31 cellular contexts compared by ENCODE assay signal in genomic region chr3:99145031-99145430, GRCh38.
"Had no signal": no experiment of that assay in that cellular context is flagged by ENCODE, and none has a peak within 500 bp of the region (broad histone marks: within the 10 kb centered on the region; RNA-seq: fewer than 3 reads in every experiment).

No MANE protein-coding gene starts in this region.

- H3K9me3 ChIP-seq: esophagus squamous epithelium, mucosa of descending colon, neutrophil, pancreas, testis, tibial artery, upper lobe of left lung, uterus had no signal

- H3K36me3 Mint-ChIP-seq: mesothelial cell of epicardium; naive B cell; natural killer cell treated with Interleukin-12 subunit alpha and Interleukin-12 subunit beta and Interleukin-15 and Interleukin-18, amount 100 ng/mL, for 72 hours; stimulated activated effector memory CD8-positive, alpha-beta T cell treated with anti-CD3 and anti-CD28 coated beads, Interleukin-12 subunit alpha, Interleukin-12 subunit beta, amount 100 ng/mL, for 72 hours had no signal

- H3K4me2 ChIP-seq: smooth muscle cell had no signal

- H3K36me3 ChIP-seq: esophagus squamous epithelium, neutrophil, pancreas, tibial artery, upper lobe of left lung, uterus had no signal

- H3K4me3 ChIP-seq: esophagus squamous epithelium, lung, mucosa of descending colon, pancreas, smooth muscle cell, testis, tibial artery, upper lobe of left lung, uterus had no signal

- DNase-seq: cortex of kidney; effector memory CD8-positive, alpha-beta T cell; esophagus squamous epithelium; kidney; mesenchymal stem cell; mucosa of descending colon; naive B cell; pancreas; stimulated activated CD4-positive, alpha-beta T cell treated with anti-CD3 and anti-CD28 coated beads, Interleukin-12 subunit alpha, Interleukin-12 subunit beta, amount 100 ng/mL, for 4 hours; stimulated activated CD4-positive, alpha-beta T cell treated with anti-CD3 and anti-CD28 coated beads, Interleukin-1b, Interleukin-23, amount 100 ng/mL, for 48 hours; stimulated activated CD4-positive, alpha-beta T cell treated with anti-CD3 and anti-CD28 coated beads, Interleukin-4, amount 100 ng/mL, for 24 hours; stimulated activated naive CD8-positive, alpha-beta T cell treated with anti-CD3 and anti-CD28 coated beads, Interleukin-15, Interleukin-2, amounts not matched to agents 100 U/mL and 50 U/mL, for 24 hours; substantia nigra; testis; tibial artery; upper lobe of left lung; uterus had no signal

- ATAC-seq: effector memory CD8-positive, alpha-beta T cell; left lobe of liver; mucosa of descending colon; natural killer cell treated with Interleukin-12 subunit alpha and Interleukin-12 subunit beta and Interleukin-15 and Interleukin-18, amount 100 ng/mL, for 72 hours; pancreas; sciatic nerve; stimulated activated effector memory CD8-positive, alpha-beta T cell treated with anti-CD3 and anti-CD28 coated beads, Interleukin-12 subunit alpha, Interleukin-12 subunit beta, amount 100 ng/mL, for 72 hours; stimulated activated naive CD8-positive, alpha-beta T cell treated with anti-CD3 and anti-CD28 coated beads, Interleukin-15, Interleukin-2, amounts not matched to agents 100 U/mL and 50 U/mL, for 24 hours had no signal

- H3K4me3 Mint-ChIP-seq: central memory CD8-positive, alpha-beta T cell; effector memory CD8-positive, alpha-beta T cell; mesothelial cell of epicardium; naive B cell; natural killer cell treated with Interleukin-12 subunit alpha and Interleukin-12 subunit beta and Interleukin-15 and Interleukin-18, amount 100 ng/mL, for 72 hours; neural crest cell; stimulated activated effector memory CD8-positive, alpha-beta T cell treated with anti-CD3 and anti-CD28 coated beads, Interleukin-12 subunit alpha, Interleukin-12 subunit beta, amount 100 ng/mL, for 72 hours had no signal

- H3K27me3 Mint-ChIP-seq: central memory CD8-positive, alpha-beta T cell; effector memory CD8-positive, alpha-beta T cell; natural killer cell treated with Interleukin-12 subunit alpha and Interleukin-12 subunit beta and Interleukin-15 and Interleukin-18, amount 100 ng/mL, for 72 hours; progenitor cell of endocrine pancreas had no signal

- H3K27ac ChIP-seq: epithelial cell of prostate, esophagus squamous epithelium, neutrophil, pancreas, testis, tibial artery, upper lobe of left lung, uterus had no signal

- H3K4me1 ChIP-seq: esophagus squamous epithelium, pancreas, testis, tibial artery, upper lobe of left lung, uterus had no signal

- H3K9me3 Mint-ChIP-seq: neural crest cell had no signal

- H3K27ac Mint-ChIP-seq: effector memory CD8-positive, alpha-beta T cell; mesothelial cell of epicardium; naive B cell; natural killer cell treated with Interleukin-12 subunit alpha and Interleukin-12 subunit beta and Interleukin-15 and Interleukin-18, amount 100 ng/mL, for 72 hours; progenitor cell of endocrine pancreas; stimulated activated effector memory CD8-positive, alpha-beta T cell treated with anti-CD3 and anti-CD28 coated beads, Interleukin-12 subunit alpha, Interleukin-12 subunit beta, amount 100 ng/mL, for 72 hours had no signal

- H3K27me3 ChIP-seq: esophagus squamous epithelium, neutrophil, pancreas, testis, tibial artery, upper lobe of left lung, uterus had no signal

- H3K4me1 Mint-ChIP-seq: central memory CD8-positive, alpha-beta T cell; mesothelial cell of epicardium; naive B cell; neural crest cell; stimulated activated effector memory CD8-positive, alpha-beta T cell treated with anti-CD3 and anti-CD28 coated beads, Interleukin-12 subunit alpha, Interleukin-12 subunit beta, amount 100 ng/mL, for 72 hours had no signal

- FAIRE-seq: endometrium, frontal cortex, kidney, pancreas had no signal
